In the genomic region with DNA sequence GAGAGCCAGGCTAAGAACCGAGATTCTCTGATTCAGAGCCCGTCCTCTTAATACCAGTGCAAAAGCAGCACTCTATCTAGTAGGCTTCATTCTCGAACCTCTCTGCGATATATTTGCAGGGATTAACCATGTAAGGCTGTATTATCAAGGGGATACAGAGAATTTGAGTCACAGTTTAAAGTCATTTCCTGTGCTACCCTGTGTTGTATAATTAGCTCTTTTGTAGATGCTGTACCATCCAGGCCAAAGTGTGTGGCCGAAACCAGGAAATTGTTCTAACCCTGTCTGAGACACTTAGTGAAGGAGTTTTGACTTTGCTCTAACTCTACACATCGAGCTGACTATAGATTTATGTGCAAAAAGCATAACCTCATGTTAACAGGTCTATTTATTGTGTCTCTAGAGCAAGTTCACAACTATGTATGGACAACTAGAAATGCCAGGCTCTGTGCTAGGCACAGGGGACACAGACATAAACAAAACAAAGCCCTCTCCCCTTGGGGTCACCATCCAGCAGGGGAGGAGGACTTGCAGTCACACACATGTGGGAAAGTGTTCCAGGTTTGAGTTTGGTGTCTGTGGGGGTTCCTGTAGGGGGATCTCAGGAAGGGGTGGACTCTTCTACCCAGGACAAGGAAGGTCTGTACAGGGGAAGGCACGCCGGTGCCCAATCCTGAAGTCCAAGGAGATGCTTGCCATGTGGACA, we compare ENCODE assay signal across 8 cellular contexts.
DNase-seq lines count a peak whose midpoint lies in the region; ATAC-seq and TF ChIP-seq lines count a peak whose summit lies in the region.

No MANE protein-coding gene starts in this region.

- peaks cover 34% of the 10 kb centered on the region for H4K20me1 ChIP-seq in smooth muscle cell (ENCODE audit: low read depth)

- no peaks in the 10 kb centered on the region for H3K36me3 ChIP-seq in smooth muscle cell (ENCODE audit: low read depth)

- CTCF ChIA-PET in RWPE1 (lab: Yijun Ruan, JAX): interaction anchor here (0.6 kb wide), 2 partner anchors 164 to 787 kb away, joined by 3 read pairs; no protein-coding TSS in a partner anchor

- ATAC-seq in GM18511 (IDR thresholded peaks at IDR 0.05; ENCODE audit: unreplicated experiment): peak; percentile 76
- peak; percentile 70 for ATAC-seq in HG02642 (IDR thresholded peaks at IDR 0.05; ENCODE audit: poor library complexity, unreplicated experiment)

- WGBS in smooth muscle cell (ENCODE audit: low lambda C conversion rate): 50% methylated on average over 8 of the region's 8 CpGs

- H3K4me3 ChIP-seq in fibroblast of mammary gland (ENCODE audit: control insufficient read depth, low read depth, low read length) (no peak overlapping the region), smooth muscle cell (no peak overlapping the region)

- H2AFZ ChIP-seq in smooth muscle cell (ENCODE audit: low read depth): no peak overlapping the region

- no peak overlapping the region for H3K9ac ChIP-seq in smooth muscle cell (ENCODE audit: low read depth)

- DNase-seq in RWPE1 (ENCODE audit: low spot score) (no peak), fibroblast of mammary gland (ENCODE audit: low read depth) (peak; percentile 66), globus pallidus (ENCODE audit: low spot score) (no peak), RKO (ENCODE audit: low spot score) (no peak), smooth muscle cell (lab: John Stamatoyannopoulos, UW; ENCODE audit: unreplicated experiment) (no peak)
- DNase-seq in stimulated activated CD8-positive, alpha-beta memory T cell treated with anti-CD3 and anti-CD28 coated beads, Interleukin-7, amount 100 ng/mL, for 4 hours (ENCODE audit: low read depth in 2 of 2): peak; percentile 35 to 42

- H3K4me1 ChIP-seq in smooth muscle cell (ENCODE audit: low read depth): peaks cover 6% of the 10 kb centered on the region

- no peaks in the 10 kb centered on the region for H3K27me3 ChIP-seq in smooth muscle cell (ENCODE audit: low read depth)

- no peak for TF ChIP-seq CTCF in RWPE1 (conservative IDR thresholded peaks at IDR 0.05; ENCODE audit: low read depth)
- no peak for TF ChIP-seq CTCF in fibroblast of mammary gland (conservative IDR thresholded peaks at IDR 0.05; ENCODE audit: control insufficient read depth, insufficient read depth, low read depth, low read length)
- TF ChIP-seq CTCF in smooth muscle cell (IDR thresholded peaks at IDR 0.05; ENCODE audit: borderline replicate concordance, insufficient read depth, poor library complexity, severe bottlenecking): no peak

- POLR2A ChIA-PET in RWPE1 (lab: Yijun Ruan, JAX; ENCODE audit: low non-redundant PET): no interaction called here

- H3K9me3 ChIP-seq in smooth muscle cell (replicated peaks; ENCODE audit: low read depth): no peaks in the 10 kb centered on the region

- H3F3A ChIP-seq in smooth muscle cell (ENCODE audit: low read depth): peaks cover 6% of the 10 kb centered on the region

- peak overlapping the region; percentile 78; the same call in 1 of the 2 replicates for H3K27ac ChIP-seq in RWPE1
- no peak overlapping the region for H3K27ac ChIP-seq in smooth muscle cell (ENCODE audit: low read depth)

- no peaks in the 10 kb centered on the region for H3K79me2 ChIP-seq in smooth muscle cell (ENCODE audit: low read depth)

- H3K4me2 ChIP-seq in smooth muscle cell: no peak overlapping the region

Comparison
In these comparisons a context has a peak if more than half of its experiments do, and no peak if none do; other contexts are left out.
1. DNase-seq: peak in fibroblast of mammary gland (single experiment) and stimulated activated CD8-positive, alpha-beta memory T cell treated with anti-CD3 and anti-CD28 coated beads, Interleukin-7, amount 100 ng/mL, for 4 hours (2 of 2); none in RWPE1 (single experiment), globus pallidus (single experiment), RKO (single experiment) and smooth muscle cell (single experiment).